ENCODE assay signal across 23 cellular contexts in the genomic region with DNA sequence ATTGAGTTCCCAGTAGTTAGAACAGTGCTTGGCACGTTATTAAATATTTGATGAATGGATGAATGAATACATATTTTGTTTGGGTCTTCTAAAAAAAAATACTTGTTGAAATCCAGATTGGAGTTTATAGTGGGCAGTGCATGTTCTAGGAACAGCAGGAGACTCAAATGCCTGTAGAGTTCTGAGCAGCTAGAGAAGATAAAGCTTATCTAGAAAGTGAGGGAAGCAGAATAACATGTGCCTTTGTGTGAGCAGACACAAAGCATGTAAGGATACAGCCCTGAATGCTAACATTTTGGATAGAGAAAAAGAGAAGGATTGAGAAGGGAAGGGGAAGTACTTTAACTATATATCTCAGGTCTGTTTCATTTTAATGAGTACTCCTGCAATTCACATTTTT.
"Had no signal": no experiment of that assay in that cellular context is flagged by ENCODE, and none has a peak within 500 bp of the region (broad histone marks: within the 10 kb centered on the region; RNA-seq: fewer than 3 reads in every experiment).

No MANE protein-coding gene starts in this region.

- H3K4me3 ChIP-seq: adrenal gland, body of pancreas, colonic mucosa, hepatocyte, right lobe of liver, tibial nerve had no signal

- H3K4me1 Mint-ChIP-seq: activated CD4-positive, alpha-beta T cell treated with anti-CD3 and anti-CD28 coated beads for 36 hours; activated CD8-positive, alpha-beta memory T cell treated with anti-CD3 and anti-CD28 coated beads, Interleukin-2, amount 10 ng/mL, durations not matched to agents 7 days and 5 days; activated naive CD8-positive, alpha-beta T cell treated with anti-CD3 and anti-CD28 coated beads for 36 hours; naive thymus-derived CD8-positive, alpha-beta T cell had no signal

- H3K27ac ChIP-seq: adrenal gland, body of pancreas, colonic mucosa, epithelial cell of prostate, hepatocyte, right lobe of liver, tibial nerve had no signal

- H3K9me3 ChIP-seq: adrenal gland, body of pancreas, colonic mucosa, right lobe of liver, tibial nerve had no signal

- H3K4me1 ChIP-seq: adrenal gland, colonic mucosa, right lobe of liver, tibial nerve had no signal

- H3K27me3 ChIP-seq: adrenal gland, body of pancreas, colonic mucosa, hepatocyte, right lobe of liver, tibial nerve had no signal

- DNase-seq: activated CD4-positive, alpha-beta T cell treated with anti-CD3 and anti-CD28 coated beads for 36 hours; activated CD4-positive, CD25-positive, alpha-beta regulatory T cell; activated CD8-positive, alpha-beta memory T cell treated with anti-CD3 and anti-CD28 coated beads, Interleukin-2, amount 10 ng/mL, durations not matched to agents 7 days and 5 days; activated CD8-positive, alpha-beta T cell treated with anti-CD3 and anti-CD28 coated beads, Interleukin-2, amount 10 ng/mL, durations not matched to agents 7 days and 5 days; activated effector memory CD4-positive, alpha-beta T cell treated with anti-CD3 and anti-CD28 coated beads, Interleukin-2, amount 50 U/mL, for 16 hours; activated naive CD4-positive, alpha-beta T cell treated with anti-CD3 and anti-CD28 coated beads for 36 hours; activated naive CD8-positive, alpha-beta T cell treated with anti-CD3 and anti-CD28 coated beads for 36 hours; adrenal gland; aorta; body of pancreas; cerebellar nuclear complex; colonic mucosa; effector CD8-positive, alpha-beta T cell; islet precursor cell; left cardiac atrium; naive thymus-derived CD8-positive, alpha-beta T cell; right lobe of liver; stimulated activated CD4-positive, alpha-beta T cell treated with anti-CD3 and anti-CD28 coated beads, Interleukin-2, amount 100 ng/mL, for 48 hours; stimulated activated naive CD4-positive, alpha-beta T cell treated with Interleukin-2 at 50 U/mL for 16 hours; T-helper 2 cell had no signal

- H3K4me3 Mint-ChIP-seq: activated CD4-positive, alpha-beta T cell treated with anti-CD3 and anti-CD28 coated beads for 36 hours; activated CD8-positive, alpha-beta memory T cell treated with anti-CD3 and anti-CD28 coated beads, Interleukin-2, amount 10 ng/mL, durations not matched to agents 7 days and 5 days; activated CD8-positive, alpha-beta T cell treated with anti-CD3 and anti-CD28 coated beads, Interleukin-2, amount 10 ng/mL, durations not matched to agents 7 days and 5 days; activated naive CD4-positive, alpha-beta T cell treated with anti-CD3 and anti-CD28 coated beads for 36 hours; activated naive CD8-positive, alpha-beta T cell treated with anti-CD3 and anti-CD28 coated beads for 36 hours; naive thymus-derived CD8-positive, alpha-beta T cell had no signal

- H3K36me3 Mint-ChIP-seq: activated CD8-positive, alpha-beta memory T cell treated with anti-CD3 and anti-CD28 coated beads, Interleukin-2, amount 10 ng/mL, durations not matched to agents 7 days and 5 days had no signal

- H3K36me3 ChIP-seq: adrenal gland, colonic mucosa, right lobe of liver, tibial nerve had no signal

- ATAC-seq: activated CD4-positive, alpha-beta T cell treated with anti-CD3 and anti-CD28 coated beads for 36 hours; activated CD8-positive, alpha-beta memory T cell treated with anti-CD3 and anti-CD28 coated beads, Interleukin-2, amount 10 ng/mL, durations not matched to agents 7 days and 5 days; activated CD8-positive, alpha-beta T cell treated with anti-CD3 and anti-CD28 coated beads, Interleukin-2, amount 10 ng/mL, durations not matched to agents 7 days and 5 days; body of pancreas; naive thymus-derived CD8-positive, alpha-beta T cell; right lobe of liver had no signal

- H3K4me2 ChIP-seq: hepatocyte had no signal

- H3K27ac Mint-ChIP-seq: activated CD4-positive, alpha-beta T cell treated with anti-CD3 and anti-CD28 coated beads for 36 hours; activated CD8-positive, alpha-beta memory T cell treated with anti-CD3 and anti-CD28 coated beads, Interleukin-2, amount 10 ng/mL, durations not matched to agents 7 days and 5 days; activated CD8-positive, alpha-beta T cell treated with anti-CD3 and anti-CD28 coated beads, Interleukin-2, amount 10 ng/mL, durations not matched to agents 7 days and 5 days; activated naive CD4-positive, alpha-beta T cell treated with anti-CD3 and anti-CD28 coated beads for 36 hours; activated naive CD8-positive, alpha-beta T cell treated with anti-CD3 and anti-CD28 coated beads for 36 hours had no signal

- H2AFZ ChIP-seq: hepatocyte had no signal

- H3K27me3 Mint-ChIP-seq: activated CD4-positive, alpha-beta T cell treated with anti-CD3 and anti-CD28 coated beads for 36 hours; activated CD8-positive, alpha-beta memory T cell treated with anti-CD3 and anti-CD28 coated beads, Interleukin-2, amount 10 ng/mL, durations not matched to agents 7 days and 5 days; activated naive CD8-positive, alpha-beta T cell treated with anti-CD3 and anti-CD28 coated beads for 36 hours; naive thymus-derived CD8-positive, alpha-beta T cell had no signal

- H3K79me2 ChIP-seq: hepatocyte had no signal

- H3K9me3 Mint-ChIP-seq: activated naive CD4-positive, alpha-beta T cell treated with anti-CD3 and anti-CD28 coated beads for 36 hours; activated naive CD8-positive, alpha-beta T cell treated with anti-CD3 and anti-CD28 coated beads for 36 hours; naive thymus-derived CD8-positive, alpha-beta T cell had no signal
